ENCODE assay signal across 1 cellular context in genomic region chr11:33234397-33235168, GRCh38.
TF ChIP-seq lines count a peak whose summit lies in the region.

No MANE protein-coding gene starts in this region.

TF ChIP-seq in IMR-90, 13 proteins besides CTCF, POLR2A, EP300 and RAD21:
- TF ChIP-seq ELK1 (IDR thresholded peaks at IDR 0.05; ENCODE audit: borderline replicate concordance, low read depth, low read length) (no peak), NFE2L2 (IDR thresholded peaks at IDR 0.05; ENCODE audit: low read depth, low read length) (no peak), FOS (IDR thresholded peaks at IDR 0.05; ENCODE audit: low read depth, low read length) (no peak), CEBPB (IDR thresholded peaks at IDR 0.05; ENCODE audit: low read depth, low read length) (peak; percentile 68), RFX5 (IDR thresholded peaks at IDR 0.05; ENCODE audit: low read depth, low read length) (no peak)
